ENCODE assay signal across 28 cellular contexts in genomic region chr1:202181586-202181985, GRCh38. TPM values are rescaled to one million over a fixed set of nuclear protein-coding genes. Genes with fewer than 3 reads are reported as not detected.
"Had no signal": no experiment of that assay in that cellular context is flagged by ENCODE, and none has a peak within 500 bp of the region (broad histone marks: within the 10 kb centered on the region; RNA-seq: fewer than 3 reads in every experiment).

No MANE protein-coding gene starts in this region.

- H3K36me3 ChIP-seq: gastrocnemius medialis, neutrophil, right lobe of liver, tibial artery had no signal

- H3K9me3 ChIP-seq: gastrocnemius medialis, neutrophil, right lobe of liver, testis, tibial artery had no signal

- H3K4me3 ChIP-seq: gastrocnemius medialis, lung, right lobe of liver, smooth muscle cell, testis, tibial artery had no signal

- DNase-seq: cortex of kidney; foreskin fibroblast; gastrocnemius medialis; head of caudate nucleus; natural killer cell; right lobe of liver; stimulated activated CD4-positive, alpha-beta T cell treated with anti-CD3 and anti-CD28 coated beads, Interleukin-2, amount 100 ng/mL, for 24 hours; stimulated activated CD4-positive, alpha-beta T cell treated with anti-CD3 and anti-CD28 coated beads, Interleukin-4, amount 100 ng/mL, for 24 hours; stimulated activated naive CD8-positive, alpha-beta T cell treated with anti-CD3 and anti-CD28 coated beads, Interleukin-15, Interleukin-2, amounts not matched to agents 100 U/mL and 50 U/mL, for 24 hours; substantia nigra; testis; tibial artery had no signal

- H2AFZ ChIP-seq: parathyroid adenoma had no signal

- H3K36me3 Mint-ChIP-seq: memory B cell; natural killer cell; stimulated activated effector memory CD8-positive, alpha-beta T cell treated with anti-CD3 and anti-CD28 coated beads, Interleukin-12 subunit alpha, Interleukin-12 subunit beta, amount 100 ng/mL, for 72 hours; type B pancreatic cell had no signal

- H3K9ac ChIP-seq: parathyroid adenoma had no signal

- H3K4me1 ChIP-seq: gastrocnemius medialis, parathyroid adenoma, right lobe of liver, testis had no signal

- H3K27ac ChIP-seq: epithelial cell of prostate, gastrocnemius medialis, neutrophil, parathyroid adenoma, right lobe of liver, testis, tibial artery had no signal

- H3K4me3 Mint-ChIP-seq: memory B cell; natural killer cell; stimulated activated effector memory CD8-positive, alpha-beta T cell treated with anti-CD3 and anti-CD28 coated beads, Interleukin-12 subunit alpha, Interleukin-12 subunit beta, amount 100 ng/mL, for 72 hours; type B pancreatic cell had no signal

- ATAC-seq: esophagus mucosa; gastrocnemius medialis; left lobe of liver; natural killer cell; right lobe of liver; stimulated activated effector memory CD8-positive, alpha-beta T cell treated with anti-CD3 and anti-CD28 coated beads, Interleukin-12 subunit alpha, Interleukin-12 subunit beta, amount 100 ng/mL, for 72 hours; stimulated activated naive CD8-positive, alpha-beta T cell treated with anti-CD3 and anti-CD28 coated beads, Interleukin-15, Interleukin-2, amounts not matched to agents 100 U/mL and 50 U/mL, for 24 hours had no signal

- H3K4me2 ChIP-seq: smooth muscle cell had no signal

- H3K27me3 ChIP-seq: gastrocnemius medialis, right lobe of liver, testis had no signal

- H3K9me3 Mint-ChIP-seq: memory B cell; natural killer cell; stimulated activated effector memory CD8-positive, alpha-beta T cell treated with anti-CD3 and anti-CD28 coated beads, Interleukin-12 subunit alpha, Interleukin-12 subunit beta, amount 100 ng/mL, for 72 hours; type B pancreatic cell had no signal

- H3K27ac Mint-ChIP-seq: memory B cell; natural killer cell; progenitor cell of endocrine pancreas; stimulated activated effector memory CD8-positive, alpha-beta T cell treated with anti-CD3 and anti-CD28 coated beads, Interleukin-12 subunit alpha, Interleukin-12 subunit beta, amount 100 ng/mL, for 72 hours; type B pancreatic cell had no signal

RNA-seq across cellular contexts. Expression of gene LGR6, which starts 12.0 kb away (rescaled TPM):
- total RNA-seq: dermis microvascular lymphatic vessel endothelial cell, glomerular endothelial cell had no signal
- polyA plus RNA-seq: neural cell had no signal

RNA-seq across cellular contexts. Expression of gene PTPN7, which starts 21.2 kb away (rescaled TPM):
- total RNA-seq: progenitor cell of endocrine pancreas, smooth muscle cell had no signal
- polyA plus RNA-seq: smooth muscle cell had no signal

RNA-seq across cellular contexts. Expression of gene GPR37L1, which starts 58.9 kb away (rescaled TPM):
- total RNA-seq: dermis microvascular lymphatic vessel endothelial cell, left lobe of liver, mononuclear cell, natural killer cell, progenitor cell of endocrine pancreas, smooth muscle cell had no signal
- polyA plus RNA-seq: keratinocyte, neural cell, smooth muscle cell had no signal
